Comparison of ENCODE assay signal across 9 cellular contexts in genomic region chr16:85395207-85395912, GRCh38.
DNase-seq lines count a peak whose midpoint lies in the region; ATAC-seq and TF ChIP-seq lines count a peak whose summit lies in the region.
"Had no signal": no experiment of that assay in that cellular context is flagged by ENCODE, and none has a peak within 500 bp of the region (broad histone marks: within the 10 kb centered on the region; RNA-seq: fewer than 3 reads in every experiment).

No MANE protein-coding gene starts in this region.

- H3K9ac ChIP-seq in IMR-90 (ENCODE audit: low read depth, low read length): peak overlapping the region; percentile 45
- H3K9ac ChIP-seq: KMS-11 had no signal

- ATAC-seq in IMR-90 (ENCODE audit: low read depth) (peak; percentile 79), GM18502 (IDR thresholded peaks at IDR 0.05; ENCODE audit: poor library complexity, unreplicated experiment) (no peak), HG02970 (IDR thresholded peaks at IDR 0.05; ENCODE audit: low FRiP score, unreplicated experiment) (no peak)

- peak overlapping the region; percentile 84 for H2AFZ ChIP-seq in IMR-90 (replicated peaks; ENCODE audit: low read length, poor library complexity)

- TF ChIP-seq RAD21 in IMR-90 (IDR thresholded peaks at IDR 0.05; ENCODE audit: low read length): peak; percentile 29; the same call in 1 of the 2 replicates

- peak overlapping the region; percentile 78 for H3K27ac ChIP-seq in IMR-90 (ENCODE audit: insufficient read depth, low read length)
- H3K27ac ChIP-seq: KMS-11 had no signal

- H3K18ac ChIP-seq in IMR-90 (ENCODE audit: low read depth, low read length): peak overlapping the region; percentile 80

- no peak for TF ChIP-seq POLR2A in IMR-90 (IDR thresholded peaks at IDR 0.05; ENCODE audit: low read depth, low read length)

- peak overlapping the region; percentile 80 for H3K56ac ChIP-seq in IMR-90 (ENCODE audit: extremely low read depth, insufficient read depth, low read length)

- 33% methylated on average over 12 of the region's 25 CpGs; no CpG with 5 or more reads in 1 of the 2 experiments for WGBS in IMR-90 (ENCODE audit: extremely low coverage in 2 of 2, insufficient read length in 1 of 2), 2 experiments

- H4K20me1 ChIP-seq in IMR-90 (ENCODE audit: insufficient read depth, low read length): peaks cover 11% of the 10 kb centered on the region; the same call in 1 of the 2 replicates

- DNase-seq in EH (ENCODE audit: low read depth): peak; percentile 99
- peak; percentile 98 for DNase-seq in IMR-90
- DNase-seq in SK-MEL-5 (ENCODE audit: low read depth, low spot score): peak; percentile 54
- peak; percentile 79 for DNase-seq in foreskin melanocyte
- DNase-seq in posterior vena cava (ENCODE audit: low spot score): peak; percentile 95
- no peak for DNase-seq in middle frontal gyrus (ENCODE audit: extremely low spot score, low spot score)

- peak overlapping the region; percentile 99 for H2AK9ac ChIP-seq in IMR-90 (replicated peaks; ENCODE audit: low read depth, low read length, poor library complexity)

- no peaks in the 10 kb centered on the region for H3K36me3 ChIP-seq in IMR-90 (ENCODE audit: control insufficient read depth, insufficient read depth, low read length)

- POLR2A ChIA-PET in IMR-90 (lab: Charles Lee; ENCODE audit: unreplicated experiment): interaction anchor here (1.8 kb wide), 1 partner anchor 158 kb away, joined by 4 read pairs; no protein-coding TSS in a partner anchor

- peak overlapping the region; percentile 99 for H3K4ac ChIP-seq in IMR-90 (ENCODE audit: low read depth, low read length)

- TF ChIP-seq CTCF in IMR-90 (conservative IDR thresholded peaks at IDR 0.05; ENCODE audit: low read depth, low read length): no peak

- H3K4me2 ChIP-seq in IMR-90 (ENCODE audit: low read depth, low read length): peak overlapping the region; percentile 40
- H3K4me2 ChIP-seq: KMS-11 had no signal

- H3K23ac ChIP-seq in IMR-90 (ENCODE audit: low read depth, low read length): peak overlapping the region; percentile 98

- peak overlapping the region; percentile 92 to 99 for H4K8ac ChIP-seq in IMR-90 (ENCODE audit: low read depth in 2 of 2, low read length in 2 of 2)

- H2BK5ac ChIP-seq in IMR-90 (ENCODE audit: low read depth, low read length, poor library complexity, severe bottlenecking): peak overlapping the region; percentile 81

- in situ Hi-C loops in IMR-90 (cut with MboI; ENCODE audit: low sequenced_read_pairs): no loop called here
- in situ Hi-C loops in SK-MEL-5 (cut with HindIII; ENCODE audit: low pct_unique_long_range_greater_than_20kb, low sequenced_read_pairs): no loop called here

- no TSS peak for BruUV-seq in IMR-90 (replicated peaks; lab: Mats Ljungman, UMichigan)

- CTCF ChIA-PET in IMR-90 (lab: Yijun Ruan, JAX): no interaction called here

- intact Hi-C loops in IMR-90 (cut with micrococcal nuclease) (loop anchor here (10.0 kb wide), 1 partner anchor 159 kb away; no protein-coding TSS in a partner anchor), posterior vena cava (cut with DNase I) (no loop called here)

- peaks cover 33% of the 10 kb centered on the region for H3K4me1 ChIP-seq in IMR-90 (ENCODE audit: control insufficient read depth, insufficient read depth, low read length)

- H2BK120ac ChIP-seq in IMR-90 (ENCODE audit: low read depth, low read length): peak overlapping the region; percentile 98

- H2AK5ac ChIP-seq in IMR-90 (ENCODE audit: low read depth, low read length): peak overlapping the region; percentile 99

- peaks cover 26% of the 10 kb centered on the region for H3K9me1 ChIP-seq in IMR-90 (ENCODE audit: insufficient read depth, low read length)

- H3K79me1 ChIP-seq in IMR-90 (ENCODE audit: low read depth in 1 of 2, low read length in 2 of 2): peaks cover 28 to 76% of the 10 kb centered on the region in 2 experiments

- peak overlapping the region; percentile 100 for H4K91ac ChIP-seq in IMR-90 (ENCODE audit: insufficient read depth, low read depth, low read length)

- H3K14ac ChIP-seq in IMR-90 (replicated peaks; ENCODE audit: low read depth, low read length): peak overlapping the region; percentile 98

- H2BK20ac ChIP-seq in IMR-90 (ENCODE audit: low read depth, low read length): peak overlapping the region; percentile 94

- no peak overlapping the region for H3K4me3 ChIP-seq in IMR-90 (ENCODE audit: insufficient read depth, low read depth, low read length)

- H3K9me3 ChIP-seq in IMR-90 (ENCODE audit: control insufficient read depth, insufficient read depth, low read length): no peaks in the 10 kb centered on the region

- H4K5ac ChIP-seq in IMR-90 (ENCODE audit: low read depth, low read length): peak overlapping the region; percentile 26; the same call in 1 of the 2 replicates

- peak overlapping the region; percentile 96; the same call in 1 of the 3 replicates for H2BK15ac ChIP-seq in IMR-90 (ENCODE audit: low read depth, low read length)

- dilution Hi-C loops in IMR-90 (cut with HindIII; ENCODE audit: low sequenced_read_pairs, unreplicated experiment): no loop called here

- no peaks in the 10 kb centered on the region for H3K27me3 ChIP-seq in IMR-90 (ENCODE audit: control insufficient read depth, insufficient read depth, low read length)

TF ChIP-seq in IMR-90, 13 proteins besides CTCF, POLR2A, EP300 and RAD21:
- no peak for TF ChIP-seq NFE2L2 (IDR thresholded peaks at IDR 0.05; ENCODE audit: low read depth, low read length)
- TF ChIP-seq BHLHE40 (IDR thresholded peaks at IDR 0.05; ENCODE audit: low read depth, low read length): no peak
- peak; percentile 84; the same call in 1 of the 2 replicates for TF ChIP-seq MAZ (IDR thresholded peaks at IDR 0.05; ENCODE audit: borderline replicate concordance, low read depth, low read length)
- 0 out of 2 replicates have a peak, but pooled peaks have one; percentile 39 for TF ChIP-seq FOS (IDR thresholded peaks at IDR 0.05; ENCODE audit: low read depth, low read length)
- TF ChIP-seq MXI1 (IDR thresholded peaks at IDR 0.05; ENCODE audit: borderline replicate concordance, low read depth, low read length): peak; percentile 42; the same call in 1 of the 2 replicates
- no peak for TF ChIP-seq SMC3 (IDR thresholded peaks at IDR 0.05; ENCODE audit: low read depth, low read length)
- TF ChIP-seq CEBPB (IDR thresholded peaks at IDR 0.05; ENCODE audit: low read depth, low read length): no peak
- TF ChIP-seq RCOR1 (IDR thresholded peaks at IDR 0.05; ENCODE audit: insufficient replicate concordance, low read length): no peak
- TF ChIP-seq CHD1 (IDR thresholded peaks at IDR 0.05; ENCODE audit: low read depth, low read length): no peak
- TF ChIP-seq USF2 (IDR thresholded peaks at IDR 0.05; ENCODE audit: low read depth, low read length): no peak
